ENCODE assay signal across 8 cellular contexts in genomic region chr14:32560213-32560857, GRCh38.
DNase-seq lines count a peak whose midpoint lies in the region; ATAC-seq and TF ChIP-seq lines count a peak whose summit lies in the region.

No MANE protein-coding gene starts in this region.

- no peaks in the 10 kb centered on the region for H3K36me3 ChIP-seq in neural progenitor cell

- no peaks in the 10 kb centered on the region for H4K20me1 ChIP-seq in neural progenitor cell (ENCODE audit: low read depth)

- H3K4me1 Mint-ChIP-seq in activated CD4-positive, alpha-beta memory T cell treated with anti-CD3 and anti-CD28 coated beads for 36 hours (ENCODE audit: low read depth): peaks cover 12% of the 10 kb centered on the region
- H3K4me1 Mint-ChIP-seq in neural progenitor cell: no peaks in the 10 kb centered on the region

- POLR2A ChIA-PET in activated CD4-positive, alpha-beta memory T cell treated with anti-CD3 and anti-CD28 coated beads for 36 hours (lab: Charles Lee): no interaction called here

- no peaks in the 10 kb centered on the region for H3K36me3 Mint-ChIP-seq in activated CD4-positive, alpha-beta memory T cell treated with anti-CD3 and anti-CD28 coated beads for 36 hours
- no peaks in the 10 kb centered on the region for H3K36me3 Mint-ChIP-seq in neural progenitor cell

- no peaks in the 10 kb centered on the region for H3K9me3 ChIP-seq in neural progenitor cell (ENCODE audit: low read depth)

- intact Hi-C loops in activated CD4-positive, alpha-beta memory T cell treated with anti-CD3 and anti-CD28 coated beads for 36 hours (cut with micrococcal nuclease): loop anchor here (1.0 to 5.0 kb wide), 3 partner anchors 308 to 634 kb away; no protein-coding TSS in a partner anchor

- no peak overlapping the region for H3K27ac Mint-ChIP-seq in activated CD4-positive, alpha-beta memory T cell treated with anti-CD3 and anti-CD28 coated beads for 36 hours
- no peak overlapping the region for H3K27ac Mint-ChIP-seq in neural progenitor cell

- H3K4me3 ChIP-seq in fibroblast of villous mesenchyme (ENCODE audit: low read depth, low read length) (no peak overlapping the region), neural progenitor cell (no peak overlapping the region)

- H3K4me2 ChIP-seq in neural progenitor cell: peak overlapping the region; percentile 19

- no peak overlapping the region for H3K9ac ChIP-seq in neural progenitor cell

- no peak overlapping the region for H3K27ac ChIP-seq in neural progenitor cell

- DNase-seq in Ammon's horn (ENCODE audit: low spot score) (peak; percentile 93), NCI-H345 treated with DMSO at 0.1 percent for 48 hours (lab: John Stamatoyannopoulos, UW; ENCODE audit: unreplicated experiment) (peak; percentile 37), fibroblast of villous mesenchyme (ENCODE audit: low read depth) (peak; percentile 84), neural progenitor cell (ENCODE audit: low spot score) (peak; percentile 82)
- peak; percentile 40 for DNase-seq in activated CD4-positive, alpha-beta memory T cell treated with anti-CD3 and anti-CD28 coated beads for 36 hours

- no peaks in the 10 kb centered on the region for H3F3A ChIP-seq in neural progenitor cell (ENCODE audit: low read depth)

- CTCF ChIA-PET in activated CD4-positive, alpha-beta memory T cell treated with anti-CD3 and anti-CD28 coated beads for 36 hours (lab: Charles Lee): interaction anchor here (0.9 to 2.1 kb wide), 9 partner anchors 10 to 1050 kb away, joined by 3 to 6 read pairs (median 5); no protein-coding TSS in a partner anchor

- H3K4me3 Mint-ChIP-seq in activated CD4-positive, alpha-beta memory T cell treated with anti-CD3 and anti-CD28 coated beads for 36 hours: no peak overlapping the region
- no peak overlapping the region for H3K4me3 Mint-ChIP-seq in neural progenitor cell

- H3K4me1 ChIP-seq in neural progenitor cell: peaks cover 10% of the 10 kb centered on the region

- no peak overlapping the region for H2AFZ ChIP-seq in neural progenitor cell (replicated peaks)

- no peaks in the 10 kb centered on the region for H3K79me2 ChIP-seq in neural progenitor cell (ENCODE audit: low read depth)

- H3K27me3 Mint-ChIP-seq in activated CD4-positive, alpha-beta memory T cell treated with anti-CD3 and anti-CD28 coated beads for 36 hours: no peaks in the 10 kb centered on the region
- H3K27me3 Mint-ChIP-seq in neural progenitor cell (ENCODE audit: insufficient read depth, low read depth): peaks cover 3% of the 10 kb centered on the region

- peak; percentile 94 for TF ChIP-seq CTCF in fibroblast of villous mesenchyme (IDR thresholded peaks at IDR 0.05; ENCODE audit: insufficient read depth, low read depth, low read length)
- peak; percentile 96 for TF ChIP-seq CTCF in neural progenitor cell (IDR thresholded peaks at IDR 0.05)

- H3K27me3 ChIP-seq in neural progenitor cell: no peaks in the 10 kb centered on the region

- no peaks in the 10 kb centered on the region for H3K9me3 Mint-ChIP-seq in activated CD4-positive, alpha-beta memory T cell treated with anti-CD3 and anti-CD28 coated beads for 36 hours
- no peaks in the 10 kb centered on the region for H3K9me3 Mint-ChIP-seq in neural progenitor cell

- ATAC-seq in GM18511 (IDR thresholded peaks at IDR 0.05; ENCODE audit: unreplicated experiment): peak; percentile 85
- peak; percentile 72 for ATAC-seq in HG03280 (IDR thresholded peaks at IDR 0.05; ENCODE audit: unreplicated experiment)
- no peak for ATAC-seq in GM21737 (IDR thresholded peaks at IDR 0.05; ENCODE audit: unreplicated experiment)

Comparison
In these comparisons a context has a peak if more than half of its experiments do, and no peak if none do; other contexts are left out.
1. DNase-seq: peak in every context shown above with its lines; median percentile 93 in Ammon's horn; 84 in fibroblast of villous mesenchyme; 82 in neural progenitor cell; 40 in activated CD4-positive, alpha-beta memory T cell treated with anti-CD3 and anti-CD28 coated beads for 36 hours; 37 in NCI-H345 treated with DMSO at 0.1 percent for 48 hours.